8 cellular contexts compared by ENCODE assay signal in genomic region chr3:40476478-40477470, GRCh38. TPM values are rescaled to one million over a fixed set of nuclear protein-coding genes. Genes with fewer than 3 reads are reported as not detected.
DNase-seq lines count a peak whose midpoint lies in the region; ATAC-seq and TF ChIP-seq lines count a peak whose summit lies in the region.

Gene ZNF619 (plus strand): TSS chr3:40477122. CDS start chr3:40477980, 858 bp downstream.

- 69 to 71% methylated on average over 48 of the region's 48 CpGs for WGBS in ectodermal cell, 2 experiments

- H3K27me3 ChIP-seq in ectodermal cell (ENCODE audit: control insufficient read depth, insufficient read depth, low read length, poor library complexity, severe bottlenecking) (no peaks in the 10 kb centered on the region), lower lobe of right lung (ENCODE audit: low read depth) (no peaks in the 10 kb centered on the region)

- peak; percentile 44 for DNase-seq in AG09319 (ENCODE audit: extremely low read depth, low read depth)
- DNase-seq in NCI-H345 treated with DMSO at 0.1 percent for 48 hours (lab: John Stamatoyannopoulos, UW; ENCODE audit: unreplicated experiment) = peak; percentile 1
- peak; percentile 53 to 59 for DNase-seq in activated CD4-positive, alpha-beta T cell treated with anti-CD3 and anti-CD28 coated beads, Interleukin-2, amount 50 U/mL, for 48 hours
- DNase-seq in lower lobe of right lung = peak; percentile 87
- peak in 2 of 3 donors; percentile 27 to 38 for DNase-seq in stimulated activated CD4-positive, alpha-beta T cell treated with anti-CD3 and anti-CD28 coated beads, TNF-alpha, amount 100 ng/mL, for 1 hour (ENCODE audit: low read depth in 3 of 3, low spot score in 1 of 3)

- TF ChIP-seq CTCF in AG09319 (IDR thresholded peaks at IDR 0.05; ENCODE audit: low read depth, low read length) (no peak), lower lobe of right lung (IDR thresholded peaks at IDR 0.05) (no peak)

- peak within 1 kb of the TSS; percentile 44 for H3K4me3 ChIP-seq in ectodermal cell (ENCODE audit: insufficient read depth, low read depth, low read length)
- H3K4me3 ChIP-seq in lower lobe of right lung = peak within 1 kb of the TSS; percentile 96

- no peaks in the 10 kb centered on the region for H3K9me3 ChIP-seq in ectodermal cell (ENCODE audit: control insufficient read depth, low read length)
- no peaks in the 10 kb centered on the region for H3K9me3 ChIP-seq in lower lobe of right lung

- H3K4me1 ChIP-seq in ectodermal cell (ENCODE audit: control insufficient read depth, insufficient read depth, low read length) = no peaks in the 10 kb centered on the region
- H3K4me1 ChIP-seq in lower lobe of right lung = peaks cover 7% of the 10 kb centered on the region

- ATAC-seq in GM18519 (IDR thresholded peaks at IDR 0.05; ENCODE audit: low FRiP score, unreplicated experiment) (peak; percentile 64), HG03039 (IDR thresholded peaks at IDR 0.05; ENCODE audit: unreplicated experiment) (peak; percentile 80), lower lobe of right lung (peak; percentile 96 to 98)

- no peaks in the 10 kb centered on the region for H3K36me3 ChIP-seq in ectodermal cell (ENCODE audit: control insufficient read depth, insufficient read depth, low read length)
- H3K36me3 ChIP-seq in lower lobe of right lung = peaks cover 13% of the 10 kb centered on the region

- no peak within 1 kb of the TSS for H3K27ac ChIP-seq in ectodermal cell (ENCODE audit: insufficient read depth, low read depth, low read length, poor library complexity, severe bottlenecking)
- H3K27ac ChIP-seq in lower lobe of right lung = peak within 1 kb of the TSS; percentile 86

- intact Hi-C loops in lower lobe of right lung (cut with DNase I) = no loop called here

RNA-seq across cellular contexts. Expression of gene ZNF619, which starts in this region (rescaled TPM):
- polyA plus RNA-seq in ectodermal cell (2013, experiment 1 of 4) = 2.7 TPM
- 4.1 TPM for polyA plus RNA-seq in ectodermal cell (2013, experiment 2 of 4)
- polyA plus RNA-seq in ectodermal cell (2013, experiment 3 of 4) = 2.2 TPM
- 2.8 TPM for polyA plus RNA-seq in ectodermal cell (2013, experiment 4 of 4)
- total RNA-seq in lower lobe of right lung = 8.6 TPM

Comparison
In these comparisons a context has a peak if more than half of its experiments do, and no peak if none do; other contexts are left out.
1. DNase-seq: peak in every context shown above with its lines; median percentile 87 in lower lobe of right lung; 56 in activated CD4-positive, alpha-beta T cell treated with anti-CD3 and anti-CD28 coated beads, Interleukin-2, amount 50 U/mL, for 48 hours; 44 in AG09319; 32 in stimulated activated CD4-positive, alpha-beta T cell treated with anti-CD3 and anti-CD28 coated beads, TNF-alpha, amount 100 ng/mL, for 1 hour; 1 in NCI-H345 treated with DMSO at 0.1 percent for 48 hours.